ENCODE assay signal across 11 cellular contexts in genomic region chr17:83202002-83203000, GRCh38.
A peak's percentile ranks its signal among the peaks of the same experiment; 100 is the strongest.
DNase-seq lines count a peak whose midpoint lies in the region; ATAC-seq, FAIRE-seq and TF ChIP-seq lines count a peak whose summit lies in the region.
"Had no signal": no experiment of that assay in that cellular context is flagged by ENCODE, and none has a peak within 500 bp of the region (broad histone marks: within the 10 kb centered on the region; RNA-seq: fewer than 3 reads in every experiment).

No MANE protein-coding gene starts in this region.

- CTCF ChIA-PET in RWPE1 (lab: Yijun Ruan, JAX) = no interaction called here

- DNase-seq in RWPE1 (ENCODE audit: low spot score) = no peak
- no peak for DNase-seq in adipocyte (ENCODE audit: low read depth)
- DNase-seq in lower leg skin (ENCODE audit: low spot score in 2 of 2) = peak; percentile 13 to 86
- DNase-seq in NCI-H2081 treated with DMSO at 0.1 percent for 48 hours (lab: John Stamatoyannopoulos, UW) = no peak
- no peak for DNase-seq in urothelium cell line (ENCODE audit: low spot score)
- DNase-seq: anterior cingulate cortex, foreskin keratinocyte, KBM-7, NCI-H748 treated with DMSO at 0.1 percent for 48 hours had no signal

- peak overlapping the region; percentile 80 for H3K9ac ChIP-seq in adipocyte (ENCODE audit: low read length)
- peak overlapping the region in 3 of 5 donors; percentile 48 to 71 (median 58) for H3K9ac ChIP-seq in subcutaneous abdominal adipose tissue (ENCODE audit: low read length in 5 of 5)

- intact Hi-C loops in lower leg skin (cut with DNase I; ENCODE audit: low total_unique reads) = no loop called here

- H3K27ac ChIP-seq in RWPE1 (peak overlapping the region; percentile 77), subcutaneous abdominal adipose tissue (ENCODE audit: low read depth, low read length) (peak overlapping the region; percentile 79)
- H3K27ac ChIP-seq: foreskin keratinocyte had no signal

- H3K36me3 ChIP-seq in adipocyte (ENCODE audit: control insufficient read depth, insufficient read depth, low read length, severe bottlenecking) (no peaks in the 10 kb centered on the region), subcutaneous abdominal adipose tissue (ENCODE audit: control insufficient read depth in 5 of 5, insufficient read depth in 5 of 5, low read length in 5 of 5) (no peaks in the 10 kb centered on the region)

- peaks cover 42% of the 10 kb centered on the region for H3K4me1 ChIP-seq in adipocyte (ENCODE audit: control insufficient read depth, insufficient read depth, low read length)
- H3K4me1 ChIP-seq in subcutaneous abdominal adipose tissue (ENCODE audit: control insufficient read depth in 5 of 5, insufficient read depth in 5 of 5, low read length in 5 of 5) = peaks cover 26 to 74% (median 66%) of the 10 kb centered on the region in 5 donors
- H3K4me1 ChIP-seq: foreskin keratinocyte had no signal

- ATAC-seq in GM21515 (IDR thresholded peaks at IDR 0.05; ENCODE audit: unreplicated experiment) = no peak
- ATAC-seq: foreskin keratinocyte had no signal

- H3K27me3 ChIP-seq in adipocyte (replicated peaks; ENCODE audit: control insufficient read depth, insufficient read depth, low read length) (no peaks in the 10 kb centered on the region), subcutaneous abdominal adipose tissue (ENCODE audit: control insufficient read depth in 5 of 5, insufficient read depth in 4 of 5, low read length in 5 of 5) (no peaks in the 10 kb centered on the region)
- H3K27me3 ChIP-seq: foreskin keratinocyte had no signal

- TF ChIP-seq CTCF in RWPE1 (conservative IDR thresholded peaks at IDR 0.05; ENCODE audit: low read depth) = no peak
- no peak for TF ChIP-seq CTCF in lower leg skin (IDR thresholded peaks at IDR 0.05)

- FAIRE-seq in urothelium cell line (lab: Jason Lieb, UNC) = no peak

- H3K9me3 ChIP-seq in adipocyte (ENCODE audit: control insufficient read depth, low read length) (no peaks in the 10 kb centered on the region), subcutaneous abdominal adipose tissue (ENCODE audit: control insufficient read depth in 5 of 5, low read length in 5 of 5) (no peaks in the 10 kb centered on the region)

- TF ChIP-seq POLR2A in lower leg skin (IDR thresholded peaks at IDR 0.05) = no peak

- H3K4me3 ChIP-seq in adipocyte (ENCODE audit: low read length) = no peak overlapping the region
- no peak overlapping the region for H3K4me3 ChIP-seq in lower leg skin (ENCODE audit: low read depth, poor library complexity, severe bottlenecking)
- no peak overlapping the region for H3K4me3 ChIP-seq in subcutaneous abdominal adipose tissue (ENCODE audit: low read depth in 1 of 5, low read length in 5 of 5)

- WGBS in lower leg skin, 2 donors = 85 to 89% methylated on average over 9 to 13 of the region's 13 CpGs

- POLR2A ChIA-PET in RWPE1 (lab: Yijun Ruan, JAX; ENCODE audit: low non-redundant PET) = no interaction called here

Comparison
In these comparisons a context has a peak if more than half of its experiments do, and no peak if none do; other contexts are left out.
1. DNase-seq: peak in lower leg skin (2 of 2); none in RWPE1 (single experiment), adipocyte (single experiment), NCI-H2081 treated with DMSO at 0.1 percent for 48 hours (single experiment) and urothelium cell line (single experiment).